In the genomic region with DNA sequence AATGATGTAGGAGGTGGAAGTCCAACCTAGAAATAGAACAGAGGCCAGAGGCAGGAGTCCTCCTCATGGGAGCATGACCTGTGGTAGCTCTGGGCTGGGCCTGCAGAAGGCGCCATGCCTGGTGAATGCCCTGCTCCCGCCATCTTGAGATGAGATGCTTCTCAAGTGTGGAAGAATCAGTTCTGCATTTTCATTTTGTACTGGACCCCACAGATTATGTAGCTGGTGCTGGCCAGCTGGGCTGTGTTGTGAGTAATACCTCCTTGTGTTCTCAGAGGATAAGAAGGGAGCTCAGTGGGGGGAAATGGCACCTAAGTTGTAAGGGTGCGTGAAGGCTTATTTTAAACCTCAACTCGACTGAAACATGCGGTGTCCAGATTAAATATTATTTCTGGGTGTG, we compare ENCODE assay signal across 1 cellular context.
TF ChIP-seq lines count a peak whose summit lies in the region.

No MANE protein-coding gene starts in this region.

TF ChIP-seq in HEK293, 187 proteins besides CTCF, POLR2A, EP300 and RAD21 (continued from another document):
- TF ChIP-seq, protein P1, sequence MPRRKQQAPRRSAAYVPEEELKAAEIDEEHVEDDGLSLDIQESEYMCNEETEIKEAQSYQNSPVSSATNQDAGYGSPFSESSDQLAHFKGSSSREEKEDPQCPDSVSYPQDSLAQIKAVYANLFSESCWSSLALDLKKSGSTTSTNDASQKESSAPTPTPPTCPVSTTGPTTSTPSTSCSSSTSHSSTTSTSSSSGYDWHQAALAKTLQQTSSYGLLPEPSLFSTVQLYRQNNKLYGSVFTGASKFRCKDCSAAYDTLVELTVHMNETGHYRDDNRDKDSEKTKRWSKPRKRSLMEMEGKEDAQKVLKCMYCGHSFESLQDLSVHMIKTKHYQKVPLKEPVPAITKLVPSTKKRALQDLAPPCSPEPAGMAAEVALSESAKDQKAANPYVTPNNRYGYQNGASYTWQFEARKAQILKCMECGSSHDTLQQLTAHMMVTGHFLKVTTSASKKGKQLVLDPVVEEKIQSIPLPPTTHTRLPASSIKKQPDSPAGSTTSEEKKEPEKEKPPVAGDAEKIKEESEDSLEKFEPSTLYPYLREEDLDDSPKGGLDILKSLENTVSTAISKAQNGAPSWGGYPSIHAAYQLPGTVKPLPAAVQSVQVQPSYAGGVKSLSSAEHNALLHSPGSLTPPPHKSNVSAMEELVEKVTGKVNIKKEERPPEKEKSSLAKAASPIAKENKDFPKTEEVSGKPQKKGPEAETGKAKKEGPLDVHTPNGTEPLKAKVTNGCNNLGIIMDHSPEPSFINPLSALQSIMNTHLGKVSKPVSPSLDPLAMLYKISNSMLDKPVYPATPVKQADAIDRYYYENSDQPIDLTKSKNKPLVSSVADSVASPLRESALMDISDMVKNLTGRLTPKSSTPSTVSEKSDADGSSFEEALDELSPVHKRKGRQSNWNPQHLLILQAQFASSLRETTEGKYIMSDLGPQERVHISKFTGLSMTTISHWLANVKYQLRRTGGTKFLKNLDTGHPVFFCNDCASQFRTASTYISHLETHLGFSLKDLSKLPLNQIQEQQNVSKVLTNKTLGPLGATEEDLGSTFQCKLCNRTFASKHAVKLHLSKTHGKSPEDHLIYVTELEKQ (tag by site-specific recombination; IDR thresholded peaks at IDR 0.05; ENCODE audit: borderline replicate concordance) = no peak
- TF ChIP-seq ZXDB (tag by site-specific recombination; IDR thresholded peaks at IDR 0.05) (no peak; the same call in 1 of the 2 replicates), ZNF610 (tag by site-specific recombination; IDR thresholded peaks at IDR 0.05; ENCODE audit: borderline replicate concordance) (peak; percentile 28; the same call in 1 of the 2 replicates), REPIN1 (tag by site-specific recombination; IDR thresholded peaks at IDR 0.05; ENCODE audit: low read depth) (no peak), FEZF1 (tag by site-specific recombination; IDR thresholded peaks at IDR 0.05) (no peak), HOXC10 (CRISPR knock-in tag; IDR thresholded peaks at IDR 0.05) (no peak), ZNF621 (tag by site-specific recombination; IDR thresholded peaks at IDR 0.05) (no peak), ZNF133 (tag by site-specific recombination; IDR thresholded peaks at IDR 0.05) (no peak), ZNF785 (tag by site-specific recombination; IDR thresholded peaks at IDR 0.05) (no peak), ZNF24 (tag by site-specific recombination; IDR thresholded peaks at IDR 0.05) (no peak), ZNF623 (tag by site-specific recombination; IDR thresholded peaks at IDR 0.05) (no peak), ZNF701 (tag by site-specific recombination; IDR thresholded peaks at IDR 0.05) (0 out of 2 replicates have a peak, but pooled peaks have one; percentile 21), SETDB1 (IDR thresholded peaks at IDR 0.05; ENCODE audit: insufficient read length, low read length) (no peak), ZNF184 (tag by site-specific recombination; IDR thresholded peaks at IDR 0.05) (no peak), SCRT2 (tag by site-specific recombination; IDR thresholded peaks at IDR 0.05) (no peak), ZNF391 (tag by site-specific recombination; IDR thresholded peaks at IDR 0.05; ENCODE audit: borderline replicate concordance, low read depth) (no peak), ZFP3 (tag by site-specific recombination; IDR thresholded peaks at IDR 0.05; ENCODE audit: low read depth) (no peak), ZNF426 (tag by site-specific recombination; IDR thresholded peaks at IDR 0.05) (no peak), BCL11B (tag by site-specific recombination; IDR thresholded peaks at IDR 0.05; ENCODE audit: low read depth) (no peak), ZEB2 (tag by site-specific recombination; IDR thresholded peaks at IDR 0.05) (no peak), ZNF624 (tag by site-specific recombination; IDR thresholded peaks at IDR 0.05) (no peak), ZNF658 (tag by site-specific recombination; IDR thresholded peaks at IDR 0.05) (no peak), ZNF549 (tag by site-specific recombination; IDR thresholded peaks at IDR 0.05) (0 out of 2 replicates have a peak, but pooled peaks have one; percentile 27), ZNF221 (tag by site-specific recombination; IDR thresholded peaks at IDR 0.05; ENCODE audit: borderline replicate concordance) (no peak), ZNF571 (tag by site-specific recombination; IDR thresholded peaks at IDR 0.05) (no peak), ZNF677 (tag by site-specific recombination; IDR thresholded peaks at IDR 0.05) (no peak), ZNF2 (tag by site-specific recombination; IDR thresholded peaks at IDR 0.05) (0 out of 2 replicates have a peak, but pooled peaks have one; percentile 5), SP7 (tag by site-specific recombination; IDR thresholded peaks at IDR 0.05) (no peak)
- TF ChIP-seq, protein P2, sequence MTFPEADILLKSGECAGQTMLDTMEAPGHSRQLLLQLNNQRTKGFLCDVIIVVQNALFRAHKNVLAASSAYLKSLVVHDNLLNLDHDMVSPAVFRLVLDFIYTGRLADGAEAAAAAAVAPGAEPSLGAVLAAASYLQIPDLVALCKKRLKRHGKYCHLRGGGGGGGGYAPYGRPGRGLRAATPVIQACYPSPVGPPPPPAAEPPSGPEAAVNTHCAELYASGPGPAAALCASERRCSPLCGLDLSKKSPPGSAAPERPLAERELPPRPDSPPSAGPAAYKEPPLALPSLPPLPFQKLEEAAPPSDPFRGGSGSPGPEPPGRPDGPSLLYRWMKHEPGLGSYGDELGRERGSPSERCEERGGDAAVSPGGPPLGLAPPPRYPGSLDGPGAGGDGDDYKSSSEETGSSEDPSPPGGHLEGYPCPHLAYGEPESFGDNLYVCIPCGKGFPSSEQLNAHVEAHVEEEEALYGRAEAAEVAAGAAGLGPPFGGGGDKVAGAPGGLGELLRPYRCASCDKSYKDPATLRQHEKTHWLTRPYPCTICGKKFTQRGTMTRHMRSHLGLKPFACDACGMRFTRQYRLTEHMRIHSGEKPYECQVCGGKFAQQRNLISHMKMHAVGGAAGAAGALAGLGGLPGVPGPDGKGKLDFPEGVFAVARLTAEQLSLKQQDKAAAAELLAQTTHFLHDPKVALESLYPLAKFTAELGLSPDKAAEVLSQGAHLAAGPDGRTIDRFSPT (tag by site-specific recombination; IDR thresholded peaks at IDR 0.05) = no peak
- TF ChIP-seq, protein P3, sequence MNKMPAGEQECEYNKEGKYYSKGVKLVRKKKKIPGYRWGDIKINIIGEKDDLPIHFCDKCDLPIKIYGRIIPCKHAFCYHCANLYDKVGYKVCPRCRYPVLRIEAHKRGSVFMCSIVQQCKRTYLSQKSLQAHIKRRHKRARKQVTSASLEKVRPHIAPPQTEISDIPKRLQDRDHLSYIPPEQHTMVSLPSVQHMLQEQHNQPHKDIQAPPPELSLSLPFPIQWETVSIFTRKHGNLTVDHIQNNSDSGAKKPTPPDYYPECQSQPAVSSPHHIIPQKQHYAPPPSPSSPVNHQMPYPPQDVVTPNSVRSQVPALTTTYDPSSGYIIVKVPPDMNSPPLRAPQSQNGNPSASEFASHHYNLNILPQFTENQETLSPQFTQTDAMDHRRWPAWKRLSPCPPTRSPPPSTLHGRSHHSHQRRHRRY (tag by site-specific recombination; IDR thresholded peaks at IDR 0.05) = no peak
- TF ChIP-seq, protein P4, sequence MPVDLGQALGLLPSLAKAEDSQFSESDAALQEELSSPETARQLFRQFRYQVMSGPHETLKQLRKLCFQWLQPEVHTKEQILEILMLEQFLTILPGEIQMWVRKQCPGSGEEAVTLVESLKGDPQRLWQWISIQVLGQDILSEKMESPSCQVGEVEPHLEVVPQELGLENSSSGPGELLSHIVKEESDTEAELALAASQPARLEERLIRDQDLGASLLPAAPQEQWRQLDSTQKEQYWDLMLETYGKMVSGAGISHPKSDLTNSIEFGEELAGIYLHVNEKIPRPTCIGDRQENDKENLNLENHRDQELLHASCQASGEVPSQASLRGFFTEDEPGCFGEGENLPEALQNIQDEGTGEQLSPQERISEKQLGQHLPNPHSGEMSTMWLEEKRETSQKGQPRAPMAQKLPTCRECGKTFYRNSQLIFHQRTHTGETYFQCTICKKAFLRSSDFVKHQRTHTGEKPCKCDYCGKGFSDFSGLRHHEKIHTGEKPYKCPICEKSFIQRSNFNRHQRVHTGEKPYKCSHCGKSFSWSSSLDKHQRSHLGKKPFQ (tag by site-specific recombination; IDR thresholded peaks at IDR 0.05) = no peak
- TF ChIP-seq, protein P5, sequence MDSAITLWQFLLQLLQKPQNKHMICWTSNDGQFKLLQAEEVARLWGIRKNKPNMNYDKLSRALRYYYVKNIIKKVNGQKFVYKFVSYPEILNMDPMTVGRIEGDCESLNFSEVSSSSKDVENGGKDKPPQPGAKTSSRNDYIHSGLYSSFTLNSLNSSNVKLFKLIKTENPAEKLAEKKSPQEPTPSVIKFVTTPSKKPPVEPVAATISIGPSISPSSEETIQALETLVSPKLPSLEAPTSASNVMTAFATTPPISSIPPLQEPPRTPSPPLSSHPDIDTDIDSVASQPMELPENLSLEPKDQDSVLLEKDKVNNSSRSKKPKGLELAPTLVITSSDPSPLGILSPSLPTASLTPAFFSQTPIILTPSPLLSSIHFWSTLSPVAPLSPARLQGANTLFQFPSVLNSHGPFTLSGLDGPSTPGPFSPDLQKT (IDR thresholded peaks at IDR 0.05; ENCODE audit: borderline replicate concordance, low read depth, low read length) = no peak
- TF ChIP-seq, protein P6, sequence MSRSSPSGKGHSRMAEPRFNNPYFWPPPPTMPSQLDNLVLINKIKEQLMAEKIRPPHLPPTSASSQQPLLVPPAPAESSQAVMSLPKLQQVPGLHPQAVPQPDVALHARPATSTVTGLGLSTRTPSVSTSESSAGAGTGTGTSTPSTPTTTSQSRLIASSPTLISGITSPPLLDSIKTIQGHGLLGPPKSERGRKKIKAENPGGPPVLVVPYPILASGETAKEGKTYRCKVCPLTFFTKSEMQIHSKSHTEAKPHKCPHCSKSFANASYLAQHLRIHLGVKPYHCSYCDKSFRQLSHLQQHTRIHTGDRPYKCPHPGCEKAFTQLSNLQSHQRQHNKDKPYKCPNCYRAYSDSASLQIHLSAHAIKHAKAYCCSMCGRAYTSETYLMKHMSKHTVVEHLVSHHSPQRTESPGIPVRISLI (tag by site-specific recombination; IDR thresholded peaks at IDR 0.05) = no peak
- TF ChIP-seq, protein P7, sequence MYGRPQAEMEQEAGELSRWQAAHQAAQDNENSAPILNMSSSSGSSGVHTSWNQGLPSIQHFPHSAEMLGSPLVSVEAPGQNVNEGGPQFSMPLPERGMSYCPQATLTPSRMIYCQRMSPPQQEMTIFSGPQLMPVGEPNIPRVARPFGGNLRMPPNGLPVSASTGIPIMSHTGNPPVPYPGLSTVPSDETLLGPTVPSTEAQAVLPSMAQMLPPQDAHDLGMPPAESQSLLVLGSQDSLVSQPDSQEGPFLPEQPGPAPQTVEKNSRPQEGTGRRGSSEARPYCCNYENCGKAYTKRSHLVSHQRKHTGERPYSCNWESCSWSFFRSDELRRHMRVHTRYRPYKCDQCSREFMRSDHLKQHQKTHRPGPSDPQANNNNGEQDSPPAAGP (tag by site-specific recombination; IDR thresholded peaks at IDR 0.05) = no peak
- TF ChIP-seq, protein P8, sequence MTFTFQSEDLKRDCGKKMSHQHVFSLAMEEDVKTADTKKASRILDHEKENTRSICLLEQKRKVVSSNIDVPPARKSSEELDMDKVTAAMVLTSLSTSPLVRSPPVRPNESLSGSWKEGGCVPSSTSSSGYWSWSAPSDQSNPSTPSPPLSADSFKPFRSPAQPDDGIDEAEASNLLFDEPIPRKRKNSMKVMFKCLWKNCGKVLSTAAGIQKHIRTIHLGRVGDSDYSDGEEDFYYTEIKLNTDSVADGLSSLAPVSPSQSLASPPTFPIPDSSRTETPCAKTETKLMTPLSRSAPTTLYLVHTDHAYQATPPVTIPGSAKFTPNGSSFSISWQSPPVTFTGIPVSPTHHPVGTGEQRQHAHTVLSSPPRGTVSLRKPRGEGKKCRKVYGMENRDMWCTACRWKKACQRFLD (tag by site-specific recombination; IDR thresholded peaks at IDR 0.05) = no peak
